In the genomic region with DNA sequence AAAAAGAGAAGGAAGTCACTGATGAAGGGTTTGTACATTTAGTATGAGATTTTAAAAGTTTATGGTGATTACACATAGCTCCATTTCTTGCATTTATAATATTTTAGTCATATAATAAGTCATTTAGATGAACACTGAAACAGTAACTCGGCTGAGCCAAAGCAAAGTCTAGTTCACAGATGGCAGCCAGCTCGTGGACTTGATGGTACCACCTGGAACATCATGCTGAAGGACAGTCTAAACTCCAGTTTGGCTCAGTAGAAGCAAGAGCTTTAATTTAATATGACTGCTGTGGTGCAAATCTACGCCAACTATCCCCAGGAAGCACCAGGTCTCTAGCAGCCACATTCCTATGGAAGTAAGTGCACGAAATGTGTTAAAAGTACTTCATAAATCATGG, we compare ENCODE assay signal across 18 cellular contexts. TPM values are rescaled to one million over a fixed set of nuclear protein-coding genes. Genes with fewer than 3 reads are reported as not detected.
A peak's percentile ranks its signal among the peaks of the same experiment; 100 is the strongest.
DNase-seq lines count a peak whose midpoint lies in the region; TF ChIP-seq lines count a peak whose summit lies in the region.
"Had no signal": no experiment of that assay in that cellular context is flagged by ENCODE, and none has a peak within 500 bp of the region (broad histone marks: within the 10 kb centered on the region; RNA-seq: fewer than 3 reads in every experiment).

No MANE protein-coding gene starts in this region.

- TF ChIP-seq CTCF in osteoblast (IDR thresholded peaks at IDR 0.05; ENCODE audit: extremely low read depth, low read depth, low read length) (no peak), hepatocyte (IDR thresholded peaks at IDR 0.05; ENCODE audit: poor library complexity) (no peak)

- over 99% methylated on average over 4 of the region's 4 CpGs for WGBS in hepatocyte (ENCODE audit: low lambda C conversion rate, missing lambda C conversion rate)
- 45 to 48% methylated on average over 4 of the region's 4 CpGs for WGBS in GM23248 (ENCODE audit: low coverage in 1 of 2, low lambda C conversion rate in 2 of 2, missing lambda C conversion rate in 2 of 2), 2 experiments

- in situ Hi-C loops in GM23248 (cut with MboI): no loop called here

- H3K36me3 ChIP-seq in Karpas-422 (ENCODE audit: insufficient read depth, low read length) (peaks cover 39% of the 10 kb centered on the region), osteoblast (ENCODE audit: insufficient read depth, low read length) (peaks cover 38% of the 10 kb centered on the region), hepatocyte (replicated peaks; ENCODE audit: insufficient read depth, low read depth) (no peaks in the 10 kb centered on the region), GM23248 (ENCODE audit: low read depth) (peaks cover 45% of the 10 kb centered on the region)

- H3K4me1 ChIP-seq in Karpas-422 (ENCODE audit: low read length): no peaks in the 10 kb centered on the region
- H3K4me1 ChIP-seq in osteoblast (ENCODE audit: insufficient read depth, low read length): no peaks in the 10 kb centered on the region
- no peaks in the 10 kb centered on the region for H3K4me1 ChIP-seq in hepatocyte (ENCODE audit: insufficient read depth)
- peaks cover 5% of the 10 kb centered on the region; the same call in 1 of the 2 replicates for H3K4me1 ChIP-seq in GM23248 (ENCODE audit: insufficient read depth)

- H3K27ac ChIP-seq in Karpas-422 (ENCODE audit: low read length) (no peak overlapping the region), osteoblast (ENCODE audit: low read depth, low read length) (no peak overlapping the region), hepatocyte (no peak overlapping the region), GM23248 (no peak overlapping the region)
- H3K27ac ChIP-seq: C4-2B had no signal

- H2AFZ ChIP-seq in Karpas-422 (ENCODE audit: low read length) (no peak overlapping the region), osteoblast (ENCODE audit: low read length) (no peak overlapping the region), hepatocyte (no peak overlapping the region), GM23248 (no peak overlapping the region)
- H2AFZ ChIP-seq: GM23338 had no signal

- peaks cover 10% of the 10 kb centered on the region; the same call in 1 of the 2 replicates for H3F3A ChIP-seq in GM23248 (ENCODE audit: insufficient read depth)

- H3K27me3 ChIP-seq in Karpas-422 (ENCODE audit: low read length): no peaks in the 10 kb centered on the region
- H3K27me3 ChIP-seq in osteoblast (ENCODE audit: insufficient read depth, low read length): no peaks in the 10 kb centered on the region
- no peaks in the 10 kb centered on the region for H3K27me3 ChIP-seq in hepatocyte
- H3K27me3 ChIP-seq in GM23248 (replicated peaks; ENCODE audit: insufficient read depth): no peaks in the 10 kb centered on the region

- H3K4me3 ChIP-seq in Karpas-422 (ENCODE audit: low read length): no peak overlapping the region
- no peak overlapping the region for H3K4me3 ChIP-seq in osteoblast (ENCODE audit: insufficient read depth, low read length)
- H3K4me3 ChIP-seq in hepatocyte: no peak overlapping the region
- no peak overlapping the region for H3K4me3 ChIP-seq in GM23248
- H3K4me3 ChIP-seq: GM23338, K562 had no signal

- H3K79me2 ChIP-seq in Karpas-422 (ENCODE audit: low read length) (no peaks in the 10 kb centered on the region), osteoblast (ENCODE audit: insufficient read depth, low read length) (no peaks in the 10 kb centered on the region), hepatocyte (no peaks in the 10 kb centered on the region), GM23248 (ENCODE audit: insufficient read depth) (no peaks in the 10 kb centered on the region)

- H3K4me2 ChIP-seq in Karpas-422 (ENCODE audit: low read depth, low read length, poor library complexity, severe bottlenecking): no peak overlapping the region
- no peak overlapping the region for H3K4me2 ChIP-seq in osteoblast (ENCODE audit: insufficient read depth, low read length)
- H3K4me2 ChIP-seq in hepatocyte: no peak overlapping the region
- H3K4me2 ChIP-seq in GM23248 (ENCODE audit: unreplicated experiment): no peak overlapping the region
- H3K4me2 ChIP-seq: GM23338, SK-N-SH had no signal

- DNase-seq in DMS 273 (lab: John Stamatoyannopoulos, UW; ENCODE audit: unreplicated experiment) (peak; percentile 84), Karpas-422 (peak; percentile 25), cerebellar cortex (ENCODE audit: low spot score) (peak; percentile 74), osteoblast (ENCODE audit: insufficient read length, low spot score, missing footprints) (peak; percentile 53), hepatocyte (ENCODE audit: low spot score) (no peak), GM23248 (no peak), T-helper 2 cell (no peak)
- DNase-seq: AML-193, GDM1, NCI-H1105, NCI-H82, OCI-M1, RPMI8226, SHP77 treated with DMSO at 0.1 percent for 48 hours, SK-N-SH had no signal

- H3K9me2 ChIP-seq in Karpas-422 (replicated peaks; ENCODE audit: insufficient read depth, low read length): no peaks in the 10 kb centered on the region
- no peaks in the 10 kb centered on the region for H3K9me2 ChIP-seq in hepatocyte (replicated peaks; ENCODE audit: insufficient read depth)
- H3K9me2 ChIP-seq in GM23248 (ENCODE audit: insufficient read depth): no peaks in the 10 kb centered on the region
- H3K9me2 ChIP-seq: SK-N-SH had no signal

- H3K9me3 ChIP-seq in Karpas-422 (ENCODE audit: low read length) (no peaks in the 10 kb centered on the region), osteoblast (ENCODE audit: low read depth, low read length) (no peaks in the 10 kb centered on the region), hepatocyte (ENCODE audit: low read depth) (no peaks in the 10 kb centered on the region), GM23248 (ENCODE audit: low read depth) (no peaks in the 10 kb centered on the region)
- H3K9me3 ChIP-seq: SK-N-SH had no signal

- H4K20me1 ChIP-seq in Karpas-422 (ENCODE audit: insufficient read depth, low read depth, low read length) (no peaks in the 10 kb centered on the region), osteoblast (ENCODE audit: insufficient read depth, low read length) (no peaks in the 10 kb centered on the region), hepatocyte (ENCODE audit: insufficient read depth, poor library complexity, severe bottlenecking) (no peaks in the 10 kb centered on the region), GM23248 (ENCODE audit: insufficient read depth) (no peaks in the 10 kb centered on the region)

- no peak overlapping the region for H3K9ac ChIP-seq in Karpas-422 (ENCODE audit: low read length)
- H3K9ac ChIP-seq in GM23248: no peak overlapping the region
- H3K9ac ChIP-seq: SK-N-SH had no signal

RNA-seq across cellular contexts. Expression of a gene that starts 16.4 kb away (rescaled TPM):
- 70.0 and 92.5 TPM in 2 replicates for total RNA-seq in Karpas-422 (2014; rRNA removed; shearing (Covaris generic); ENCODE audit: low replicate concordance)
- total RNA-seq in osteoblast: 66.3 and 77.1 TPM in 2 replicates
- total RNA-seq in hepatocyte: 111 and 116 TPM in 2 replicates
- polyA plus RNA-seq in hepatocyte: 213 and 228 TPM in 2 replicates
- 59.3 and 80.3 TPM in 2 replicates for total RNA-seq in GM23248 (2014; rRNA removed; shearing (Covaris generic))
- polyA plus RNA-seq in GM23248 (2016; fragmentation: Nextera tagmentation; extraction: Ambion mirVana): 267 and 268 TPM in 2 replicates

Comparison
In these comparisons a context has a peak if more than half of its experiments do, and no peak if none do; other contexts are left out.
1. DNase-seq: peak in DMS 273 (single experiment), Karpas-422 (single experiment), cerebellar cortex (single experiment) and osteoblast (single experiment); none in hepatocyte (single experiment), GM23248 (single experiment) and T-helper 2 cell (0 of 5).